Comparison of ENCODE assay signal across 12 cellular contexts in genomic region chr12:100675432-100675831, GRCh38.
DNase-seq lines count a peak whose midpoint lies in the region; ATAC-seq and TF ChIP-seq lines count a peak whose summit lies in the region.
"Had no signal": no experiment of that assay in that cellular context is flagged by ENCODE, and none has a peak within 500 bp of the region (broad histone marks: within the 10 kb centered on the region; RNA-seq: fewer than 3 reads in every experiment).

No MANE protein-coding gene starts in this region.

- intact Hi-C loops in CD4-positive, alpha-beta memory T cell (cut with micrococcal nuclease): no loop called here

- no peaks in the 10 kb centered on the region for H3K36me3 ChIP-seq in CD4-positive, alpha-beta memory T cell (ENCODE audit: insufficient read depth, low read length)

- DNase-seq in A172 (ENCODE audit: low spot score) (peak; percentile 44), HFF-Myc (ENCODE audit: extremely low read depth, low read depth) (peak; percentile 22), OCI-M1 (lab: John Stamatoyannopoulos, UW) (peak; percentile 16), fibroblast of pulmonary artery (ENCODE audit: low read depth) (peak; percentile 88)
- DNase-seq in activated T-cell treated with anti-CD3 and anti-CD28 coated beads, Interleukin-2, amount 50 U/mL, for 72 hours: no peak
- DNase-seq in activated T-cell treated with anti-CD3 and anti-CD28 coated beads, Interleukin-2, amount 50 U/mL, for 4 hours: no peak
- DNase-seq in activated CD4-positive, alpha-beta T cell treated with anti-CD3 and anti-CD28 coated beads for 1 hour: no peak
- no peak for DNase-seq in CD4-positive, alpha-beta memory T cell
- DNase-seq: CD4-positive, alpha-beta T cell; stimulated activated CD4-positive, alpha-beta T cell treated with anti-CD3 and anti-CD28 coated beads, Interleukin-2, amount 100 ng/mL, for 24 hours had no signal

- TF ChIP-seq CTCF in HFF-Myc (IDR thresholded peaks at IDR 0.05; ENCODE audit: low read depth, low read length, missing control alignments) (no peak), fibroblast of pulmonary artery (IDR thresholded peaks at IDR 0.05; ENCODE audit: low read length, missing control alignments) (no peak)

- POLR2A ChIA-PET in CD4-positive, alpha-beta memory T cell (lab: Charles Lee; ENCODE audit: partially characterized antibody): no interaction called here

- no peak overlapping the region for H3K27ac ChIP-seq in CD4-positive, alpha-beta memory T cell (ENCODE audit: low read depth, low read length)

- H3K4me3 ChIP-seq in HFF-Myc (replicated peaks; ENCODE audit: low read depth, low read length) (no peak overlapping the region), fibroblast of pulmonary artery (replicated peaks; ENCODE audit: low read depth, low read length) (no peak overlapping the region)
- H3K4me3 ChIP-seq in CD4-positive, alpha-beta memory T cell (ENCODE audit: low read length in 2 of 2): no peak overlapping the region

- H3K27me3 Mint-ChIP-seq in activated T-cell treated with anti-CD3 and anti-CD28 coated beads, Interleukin-2, amount 50 U/mL, for 72 hours (ENCODE audit: low read depth): peaks cover 9% of the 10 kb centered on the region
- H3K27me3 Mint-ChIP-seq in activated T-cell treated with anti-CD3 and anti-CD28 coated beads, Interleukin-2, amount 50 U/mL, for 4 hours (ENCODE audit: low read depth): peaks cover 4% of the 10 kb centered on the region
- H3K27me3 Mint-ChIP-seq in CD4-positive, alpha-beta memory T cell: peaks cover 6% of the 10 kb centered on the region in 2 donors

- H3K27ac Mint-ChIP-seq in activated T-cell treated with anti-CD3 and anti-CD28 coated beads, Interleukin-2, amount 50 U/mL, for 72 hours: no peak overlapping the region
- H3K27ac Mint-ChIP-seq in CD4-positive, alpha-beta memory T cell: no peak overlapping the region
- H3K27ac Mint-ChIP-seq: CD4-positive, alpha-beta T cell; T-helper 1 cell treated with Interleukin-12 subunit alpha and Interleukin-12 subunit beta and Interleukin-4 antibody, amounts not matched to agents 30 μg/mL and 1 μg/mL, for 36 hours had no signal

- no peaks in the 10 kb centered on the region for H3K9me3 ChIP-seq in CD4-positive, alpha-beta memory T cell (ENCODE audit: control insufficient read depth in 1 of 2, low read length in 2 of 2)

- no peak for ATAC-seq in activated T-cell treated with anti-CD3 and anti-CD28 coated beads, Interleukin-2, amount 50 U/mL, for 72 hours (replicated peaks in 1 of 2)
- no peak for ATAC-seq in activated T-cell treated with anti-CD3 and anti-CD28 coated beads, Interleukin-2, amount 50 U/mL, for 4 hours
- ATAC-seq: left colon had no signal

- H3K9me3 Mint-ChIP-seq in activated T-cell treated with anti-CD3 and anti-CD28 coated beads, Interleukin-2, amount 50 U/mL, for 72 hours: no peaks in the 10 kb centered on the region
- H3K9me3 Mint-ChIP-seq in activated T-cell treated with anti-CD3 and anti-CD28 coated beads, Interleukin-2, amount 50 U/mL, for 4 hours: no peaks in the 10 kb centered on the region
- peaks cover 0 to 6% (median 3%) of the 10 kb centered on the region in 8 donors for H3K9me3 Mint-ChIP-seq in CD4-positive, alpha-beta memory T cell
- H3K9me3 Mint-ChIP-seq: T-helper 1 cell treated with Interleukin-12 subunit alpha and Interleukin-12 subunit beta and Interleukin-4 antibody, amounts not matched to agents 30 μg/mL and 1 μg/mL, for 36 hours had no signal

- no peaks in the 10 kb centered on the region for H3K27me3 ChIP-seq in CD4-positive, alpha-beta memory T cell (ENCODE audit: insufficient read depth, low read length)

- H3K36me3 Mint-ChIP-seq in activated T-cell treated with anti-CD3 and anti-CD28 coated beads, Interleukin-2, amount 50 U/mL, for 72 hours (ENCODE audit: insufficient read depth in 2 of 2): no peaks in the 10 kb centered on the region
- no peaks in the 10 kb centered on the region for H3K36me3 Mint-ChIP-seq in activated T-cell treated with anti-CD3 and anti-CD28 coated beads, Interleukin-2, amount 50 U/mL, for 4 hours (ENCODE audit: insufficient read depth)
- peaks cover 0 to 3% of the 10 kb centered on the region in 2 donors for H3K36me3 Mint-ChIP-seq in CD4-positive, alpha-beta memory T cell

- no peaks in the 10 kb centered on the region for H3K4me1 ChIP-seq in CD4-positive, alpha-beta memory T cell (ENCODE audit: insufficient read depth, low read length)

- H3K4me3 Mint-ChIP-seq in activated T-cell treated with anti-CD3 and anti-CD28 coated beads, Interleukin-2, amount 50 U/mL, for 72 hours: no peak overlapping the region
- no peak overlapping the region for H3K4me3 Mint-ChIP-seq in activated T-cell treated with anti-CD3 and anti-CD28 coated beads, Interleukin-2, amount 50 U/mL, for 4 hours
- no peak overlapping the region for H3K4me3 Mint-ChIP-seq in CD4-positive, alpha-beta memory T cell
- H3K4me3 Mint-ChIP-seq: CD4-positive, alpha-beta T cell; T-helper 1 cell treated with Interleukin-12 subunit alpha and Interleukin-12 subunit beta and Interleukin-4 antibody, amounts not matched to agents 30 μg/mL and 1 μg/mL, for 36 hours had no signal

- no peaks in the 10 kb centered on the region for H3K4me1 Mint-ChIP-seq in activated T-cell treated with anti-CD3 and anti-CD28 coated beads, Interleukin-2, amount 50 U/mL, for 72 hours (ENCODE audit: low read depth)
- no peaks in the 10 kb centered on the region for H3K4me1 Mint-ChIP-seq in activated T-cell treated with anti-CD3 and anti-CD28 coated beads, Interleukin-2, amount 50 U/mL, for 4 hours (ENCODE audit: low read depth)
- H3K4me1 Mint-ChIP-seq in CD4-positive, alpha-beta memory T cell: no peaks in the 10 kb centered on the region

- CTCF ChIA-PET in CD4-positive, alpha-beta memory T cell (lab: Charles Lee; ENCODE audit: partially characterized antibody): no interaction called here

Comparison
In these comparisons a context has a peak if more than half of its experiments do, and no peak if none do; other contexts are left out.
1. DNase-seq: peak in A172 (single experiment), HFF-Myc (single experiment), OCI-M1 (single experiment) and fibroblast of pulmonary artery (single experiment); none in activated T-cell treated with anti-CD3 and anti-CD28 coated beads, Interleukin-2, amount 50 U/mL, for 72 hours (0 of 2), activated T-cell treated with anti-CD3 and anti-CD28 coated beads, Interleukin-2, amount 50 U/mL, for 4 hours (single experiment), activated CD4-positive, alpha-beta T cell treated with anti-CD3 and anti-CD28 coated beads for 1 hour (single experiment) and CD4-positive, alpha-beta memory T cell (0 of 5).